In genomic region chr10:43347997-43348396, GRCh38 we compare ENCODE assay signal across 1 cellular context.
TF ChIP-seq lines count a peak whose summit lies in the region.

No MANE protein-coding gene starts in this region.

TF ChIP-seq in HepG2, 621 proteins besides CTCF, POLR2A, EP300 and RAD21:
- no peak for TF ChIP-seq ZNF101 (CRISPR knock-in tag; IDR thresholded peaks at IDR 0.05; ENCODE audit: borderline replicate concordance, low read depth)
- no peak for TF ChIP-seq HOXA9 (CRISPR knock-in tag; IDR thresholded peaks at IDR 0.05; ENCODE audit: borderline replicate concordance)
- TF ChIP-seq CERS6 (CRISPR knock-in tag; IDR thresholded peaks at IDR 0.05), result no peak
- TF ChIP-seq MBD4 (IDR thresholded peaks at IDR 0.05; ENCODE audit: borderline replicate concordance, low read length), result no peak
- TF ChIP-seq ZNF407 (CRISPR knock-in tag; IDR thresholded peaks at IDR 0.05; ENCODE audit: not compliant biosample characterization), result no peak
- TF ChIP-seq ZBTB43 (CRISPR knock-in tag; conservative IDR thresholded peaks at IDR 0.05), result no peak
- TF ChIP-seq ZBTB42 (CRISPR knock-in tag; IDR thresholded peaks at IDR 0.05), result no peak
